Comparison of ENCODE assay signal across 19 cellular contexts in the genomic region with DNA sequence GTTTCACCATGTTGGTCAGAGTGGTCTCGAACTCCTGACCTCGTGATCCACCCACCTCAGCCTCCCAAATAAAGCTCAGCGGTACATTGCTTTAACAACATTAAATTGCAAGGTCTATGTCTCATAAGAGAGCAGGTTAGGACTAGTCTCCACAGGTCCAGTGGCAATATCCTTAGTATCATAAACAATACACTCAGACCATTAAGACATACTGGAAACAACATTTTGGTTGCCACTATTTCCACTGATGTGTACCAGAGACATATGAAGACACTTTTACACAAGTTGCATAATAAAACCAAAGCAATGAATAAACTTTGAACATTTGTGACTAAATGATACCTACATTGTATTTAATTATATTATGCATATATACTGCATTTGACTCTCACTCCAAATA.
DNase-seq lines count a peak whose midpoint lies in the region; TF ChIP-seq lines count a peak whose summit lies in the region.
"Had no signal": no experiment of that assay in that cellular context is flagged by ENCODE, and none has a peak within 500 bp of the region (broad histone marks: within the 10 kb centered on the region; RNA-seq: fewer than 3 reads in every experiment).

No MANE protein-coding gene starts in this region.

- intact Hi-C loops in MCF 10A (cut with micrococcal nuclease): no loop called here
- intact Hi-C loops in breast epithelium (cut with DNase I; ENCODE audit: low total_unique reads): no loop called here
- intact Hi-C loops in mammary epithelial cell (cut with micrococcal nuclease): loop anchor here (10.0 kb wide), 1 partner anchor 1109 kb away; no protein-coding TSS in a partner anchor
- intact Hi-C loops in lower leg skin (cut with DNase I; ENCODE audit: low total_unique reads): no loop called here

- H4K20me1 ChIP-seq in mammary epithelial cell (ENCODE audit: insufficient read depth, low read length): no peaks in the 10 kb centered on the region
- H4K20me1 ChIP-seq: BLaER1 treated with 17β-estradiol and CSF1 and Interleukin-3, amounts not matched to agents 10 nM and 100 nM had no signal

- no peak overlapping the region for H3K27ac Mint-ChIP-seq in MCF 10A (ENCODE audit: low read depth, unreplicated experiment)
- H3K27ac Mint-ChIP-seq: B cell; CD4-positive, alpha-beta T cell; CD8-positive, alpha-beta T cell had no signal

- H3K4me3 ChIP-seq in breast epithelium (no peak overlapping the region), mammary epithelial cell (replicated peaks in 1 of 3; ENCODE audit: insufficient read depth in 1 of 3, low read depth in 2 of 3, low read length in 3 of 3) (no peak overlapping the region), epithelial cell of esophagus (ENCODE audit: low read length) (no peak overlapping the region), tibial nerve (no peak overlapping the region), lower leg skin (ENCODE audit: low read depth, poor library complexity, severe bottlenecking) (no peak overlapping the region)
- H3K4me3 ChIP-seq: A549; BLaER1 treated with 17β-estradiol and CSF1 and Interleukin-3, amounts not matched to agents 10 nM and 100 nM had no signal

- BruUV-seq in MCF 10A (replicated peaks; lab: Mats Ljungman, UMichigan) (no TSS peak), mammary epithelial cell (replicated peaks; lab: Mats Ljungman, UMichigan) (no TSS peak)

- dilution Hi-C loops in mammary epithelial cell (cut with HindIII; ENCODE audit: low sequenced_read_pairs): no loop called here

- H3K4me3 Mint-ChIP-seq in MCF 10A (ENCODE audit: unreplicated experiment): no peak overlapping the region
- H3K4me3 Mint-ChIP-seq: B cell; CD4-positive, alpha-beta T cell; CD8-positive, alpha-beta T cell had no signal

- H3K27ac ChIP-seq in breast epithelium (no peak overlapping the region), mammary epithelial cell (ENCODE audit: insufficient read depth, low read depth, low read length) (no peak overlapping the region), tibial nerve (no peak overlapping the region)
- H3K27ac ChIP-seq: 22Rv1; A549; BLaER1 treated with 17β-estradiol and CSF1 and Interleukin-3, amounts not matched to agents 10 nM and 100 nM; C4-2B had no signal

- H3K4me1 ChIP-seq in breast epithelium (no peaks in the 10 kb centered on the region), mammary epithelial cell (ENCODE audit: insufficient read depth, low read length) (no peaks in the 10 kb centered on the region), tibial nerve (no peaks in the 10 kb centered on the region)
- H3K4me1 ChIP-seq: A549, Caco-2 had no signal

- no peaks in the 10 kb centered on the region for H3K27me3 Mint-ChIP-seq in MCF 10A (ENCODE audit: insufficient read depth, unreplicated experiment)
- H3K27me3 Mint-ChIP-seq: B cell; CD4-positive, alpha-beta T cell had no signal

- H3K36me3 ChIP-seq in breast epithelium: no peaks in the 10 kb centered on the region
- H3K36me3 ChIP-seq in mammary epithelial cell (ENCODE audit: insufficient read depth, low read length): no peaks in the 10 kb centered on the region
- H3K36me3 ChIP-seq in tibial nerve: no peaks in the 10 kb centered on the region
- H3K36me3 ChIP-seq: BLaER1 treated with 17β-estradiol and CSF1 and Interleukin-3, amounts not matched to agents 10 nM and 100 nM had no signal

- H3K4me2 ChIP-seq in mammary epithelial cell (ENCODE audit: insufficient read depth, low read depth, low read length): no peak overlapping the region
- H3K4me2 ChIP-seq: A549; BLaER1 treated with 17β-estradiol and CSF1 and Interleukin-3, amounts not matched to agents 10 nM and 100 nM had no signal

- no peaks in the 10 kb centered on the region for H3K27me3 ChIP-seq in breast epithelium
- no peaks in the 10 kb centered on the region for H3K27me3 ChIP-seq in mammary epithelial cell (ENCODE audit: insufficient read depth, low read length)
- H3K27me3 ChIP-seq in tibial nerve: no peaks in the 10 kb centered on the region
- H3K27me3 ChIP-seq: BLaER1 treated with 17β-estradiol and CSF1 and Interleukin-3, amounts not matched to agents 10 nM and 100 nM had no signal

- H3K9me3 Mint-ChIP-seq in MCF 10A (ENCODE audit: unreplicated experiment): no peaks in the 10 kb centered on the region

- TF ChIP-seq CTCF in MCF 10A (IDR thresholded peaks at IDR 0.05; ENCODE audit: unreplicated experiment) (no peak), breast epithelium (IDR thresholded peaks at IDR 0.05) (no peak), mammary epithelial cell (conservative IDR thresholded peaks at IDR 0.05 in 1 of 2, IDR thresholded peaks at IDR 0.05 in 1 of 2; ENCODE audit: extremely low read depth in 1 of 2, insufficient read depth in 1 of 2, low read depth in 1 of 2, low read length in 2 of 2) (no peak), epithelial cell of esophagus (IDR thresholded peaks at IDR 0.05; ENCODE audit: insufficient read depth, low read depth, low read length, missing control alignments) (no peak), tibial nerve (IDR thresholded peaks at IDR 0.05) (no peak), lower leg skin (IDR thresholded peaks at IDR 0.05) (no peak)

- no peak overlapping the region for H2AFZ ChIP-seq in mammary epithelial cell (ENCODE audit: low read depth, low read length)

- H3K4me1 Mint-ChIP-seq in MCF 10A (ENCODE audit: insufficient read depth, unreplicated experiment): no peaks in the 10 kb centered on the region
- H3K4me1 Mint-ChIP-seq: B cell had no signal

- no peaks in the 10 kb centered on the region for H3K36me3 Mint-ChIP-seq in MCF 10A (ENCODE audit: insufficient read depth, unreplicated experiment)
- H3K36me3 Mint-ChIP-seq: CD8-positive, alpha-beta T cell had no signal

- no peaks in the 10 kb centered on the region for H3K9me3 ChIP-seq in breast epithelium
- no peaks in the 10 kb centered on the region for H3K9me3 ChIP-seq in mammary epithelial cell (replicated peaks; ENCODE audit: insufficient read depth, low read length)
- no peaks in the 10 kb centered on the region for H3K9me3 ChIP-seq in tibial nerve
- H3K9me3 ChIP-seq: A549; BLaER1 treated with 17β-estradiol and CSF1 and Interleukin-3, amounts not matched to agents 10 nM and 100 nM; Caco-2 had no signal

- peak; percentile 24 for DNase-seq in MCF 10A (ENCODE audit: unreplicated experiment)
- DNase-seq in breast epithelium (ENCODE audit: low spot score in 2 of 2): no peak
- DNase-seq in mammary epithelial cell: peak; percentile 75
- peak; percentile 63 for DNase-seq in epithelial cell of esophagus (ENCODE audit: low read depth)
- no peak for DNase-seq in tibial nerve (ENCODE audit: low spot score in 2 of 2)
- DNase-seq in lower leg skin (ENCODE audit: low spot score in 2 of 2): no peak
- DNase-seq in NCI-H2227 (lab: John Stamatoyannopoulos, UW; ENCODE audit: unreplicated experiment): no peak
- DNase-seq: AML-193; Caco-2; Calu3; CD4-positive, alpha-beta T cell; CD8-positive, alpha-beta T cell; DMS79 treated with DMSO at 0.1 percent for 48 hours; GF-D8 had no signal

- 14% methylated on average over 3 of the region's 3 CpGs for WGBS in mammary epithelial cell (ENCODE audit: low coverage, missing lambda C conversion rate)
- WGBS in tibial nerve, 2 donors: 88 to 95% methylated on average over 3 of the region's 3 CpGs
- 79 to 93% methylated on average over 3 of the region's 3 CpGs for WGBS in lower leg skin, 2 donors

- no peaks in the 10 kb centered on the region for H3K79me2 ChIP-seq in mammary epithelial cell (ENCODE audit: insufficient read depth, low read length)

- POLR2A ChIA-PET in MCF 10A (lab: Yijun Ruan, JAX): no interaction called here

- no peak for TF ChIP-seq EP300 in tibial nerve (IDR thresholded peaks at IDR 0.05)

- in situ Hi-C loops in mammary epithelial cell (cut with MboI; ENCODE audit: low sequenced_read_pairs in 2 of 2): no loop called here

- H3K9ac ChIP-seq in mammary epithelial cell (ENCODE audit: insufficient read depth, low read length): no peak overlapping the region
- H3K9ac ChIP-seq: BLaER1 treated with 17β-estradiol and CSF1 and Interleukin-3, amounts not matched to agents 10 nM and 100 nM had no signal

- TF ChIP-seq POLR2A in breast epithelium (IDR thresholded peaks at IDR 0.05): no peak
- TF ChIP-seq POLR2A in tibial nerve (IDR thresholded peaks at IDR 0.05): no peak
- no peak for TF ChIP-seq POLR2A in lower leg skin (IDR thresholded peaks at IDR 0.05)

- CTCF ChIA-PET in MCF 10A (lab: Yijun Ruan, JAX) (interaction anchor here (0.7 to 0.8 kb wide), 2 partner anchors 10 to 12 kb away, joined by 3 to 4 read pairs; no protein-coding TSS in a partner anchor), mammary epithelial cell (lab: Charles Lee; ENCODE audit: low non-redundant PET) (no interaction called here)

Comparison
In these comparisons a context has a peak if more than half of its experiments do, and no peak if none do; other contexts are left out.
1. DNase-seq: peak in MCF 10A (single experiment), mammary epithelial cell (single experiment) and epithelial cell of esophagus (single experiment); none in breast epithelium (0 of 2), tibial nerve (0 of 2), lower leg skin (0 of 2) and NCI-H2227 (single experiment).